Comparison of ENCODE assay signal across 9 cellular contexts in genomic region chrX:153336128-153336894, GRCh38.
DNase-seq lines count a peak whose midpoint lies in the region; ATAC-seq, FAIRE-seq and TF ChIP-seq lines count a peak whose summit lies in the region.
"Had no signal": no experiment of that assay in that cellular context is flagged by ENCODE, and none has a peak within 500 bp of the region (broad histone marks: within the 10 kb centered on the region; RNA-seq: fewer than 3 reads in every experiment).

No MANE protein-coding gene starts in this region.

- peaks cover 58% of the 10 kb centered on the region for H3K4me1 Mint-ChIP-seq in activated naive CD4-positive, alpha-beta T cell treated with anti-CD3 and anti-CD28 coated beads, Interleukin-2, amount 50 U/mL, for 24 hours

- H3K4me3 Mint-ChIP-seq in activated naive CD4-positive, alpha-beta T cell treated with anti-CD3 and anti-CD28 coated beads, Interleukin-2, amount 50 U/mL, for 24 hours, result peak overlapping the region; percentile 82

- H3K36me3 Mint-ChIP-seq in activated naive CD4-positive, alpha-beta T cell treated with anti-CD3 and anti-CD28 coated beads, Interleukin-2, amount 50 U/mL, for 24 hours, result peaks cover 19% of the 10 kb centered on the region

- no peak overlapping the region for H3K27ac ChIP-seq in substantia nigra (ENCODE audit: low read depth, low read length, poor library complexity, severe bottlenecking)

- no peak for FAIRE-seq in urothelium cell line (lab: Jason Lieb, UNC)

- no peak for TF ChIP-seq POLR2A in erythroblast (IDR thresholded peaks at IDR 0.05; ENCODE audit: low read length)

- H3K9me3 Mint-ChIP-seq in activated naive CD4-positive, alpha-beta T cell treated with anti-CD3 and anti-CD28 coated beads, Interleukin-2, amount 50 U/mL, for 24 hours, result peaks cover 5% of the 10 kb centered on the region

- H3K27ac Mint-ChIP-seq in activated naive CD4-positive, alpha-beta T cell treated with anti-CD3 and anti-CD28 coated beads, Interleukin-2, amount 50 U/mL, for 24 hours, result peak overlapping the region; percentile 65

- peak; percentile 3 for DNase-seq in stimulated activated CD4-positive, alpha-beta T cell treated with anti-CD3 and anti-CD28 coated beads, Interleukin-4, amount 100 ng/mL, for 24 hours
- no peak for DNase-seq in stimulated activated CD4-positive, alpha-beta T cell treated with anti-CD3 and anti-CD28 coated beads, Interleukin-2, amount 100 ng/mL, for 48 hours
- DNase-seq in urothelium cell line (ENCODE audit: low spot score), result no peak
- DNase-seq in substantia nigra (lab: John Stamatoyannopoulos, UW), result no peak
- no peak for DNase-seq in erythroblast (lab: John Stamatoyannopoulos, UW)
- DNase-seq: amniotic stem cell had no signal

- no peaks in the 10 kb centered on the region for H3K27me3 Mint-ChIP-seq in activated naive CD4-positive, alpha-beta T cell treated with anti-CD3 and anti-CD28 coated beads, Interleukin-2, amount 50 U/mL, for 24 hours

- ATAC-seq in HG02798 (IDR thresholded peaks at IDR 0.05; ENCODE audit: poor library complexity, unreplicated experiment) (peak; percentile 48), HG03196 (IDR thresholded peaks at IDR 0.05; ENCODE audit: unreplicated experiment) (no peak)
